8 cellular contexts compared by ENCODE assay signal in the genomic region with DNA sequence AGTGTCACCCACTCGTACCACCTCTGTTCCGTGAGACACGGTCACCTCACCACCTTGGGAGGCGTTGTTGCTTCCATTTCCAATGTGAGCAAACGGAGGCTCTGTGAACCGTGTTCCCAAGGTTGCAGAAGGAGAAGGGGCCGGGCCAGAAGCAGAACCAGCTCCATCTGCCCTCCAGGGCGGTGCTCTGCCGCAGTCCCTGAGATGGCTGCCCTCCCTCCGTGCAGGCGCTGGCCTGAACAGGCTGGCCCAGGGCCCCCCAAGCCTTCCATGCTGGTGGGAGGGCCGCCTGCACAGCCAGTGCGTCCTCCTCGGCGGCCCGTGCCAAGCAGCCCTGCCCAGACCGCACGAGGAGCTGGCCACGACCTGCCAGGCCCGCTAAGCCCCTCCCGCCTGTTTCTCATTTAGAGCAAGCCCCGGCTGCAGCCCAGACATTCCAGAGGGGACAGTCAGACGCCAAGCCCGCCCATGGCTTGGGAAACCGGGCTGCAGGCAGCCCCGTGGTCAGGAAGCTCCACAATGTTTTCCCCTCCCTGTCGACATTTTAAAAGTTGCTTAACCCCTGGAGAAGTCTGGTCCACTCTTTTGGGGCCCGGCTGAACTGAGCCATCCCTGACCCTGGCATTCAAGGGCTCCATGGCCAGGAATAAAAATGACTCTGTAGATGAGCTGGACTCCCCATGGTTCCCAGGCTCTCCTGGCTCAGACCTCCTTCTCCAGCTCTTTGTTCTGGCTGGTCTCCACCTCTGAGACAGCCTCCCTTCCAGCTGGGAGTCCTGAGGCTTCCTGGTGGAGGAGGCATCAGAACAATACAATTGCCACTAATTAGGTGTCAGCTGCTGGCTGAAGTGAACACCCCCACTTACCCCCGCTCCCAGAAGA.
A peak's percentile ranks its signal among the peaks of the same experiment; 100 is the strongest.
DNase-seq lines count a peak whose midpoint lies in the region; ATAC-seq and TF ChIP-seq lines count a peak whose summit lies in the region.

No MANE protein-coding gene starts in this region.

- TF ChIP-seq POLR2A in gastroesophageal sphincter (IDR thresholded peaks at IDR 0.05): no peak

- no peak for TF ChIP-seq EP300 in gastroesophageal sphincter (IDR thresholded peaks at IDR 0.05)

- H3K36me3 ChIP-seq in RWPE2 (ENCODE audit: low read depth) (no peaks in the 10 kb centered on the region), gastroesophageal sphincter (no peaks in the 10 kb centered on the region)

- DNase-seq in COLO829 (ENCODE audit: low spot score): peak; percentile 23
- DNase-seq in RWPE2 (ENCODE audit: low spot score): peak; percentile 98
- peak; percentile 37 for DNase-seq in omental fat pad (ENCODE audit: low spot score)
- no peak for DNase-seq in HuH-7 (ENCODE audit: low spot score)
- no peak for DNase-seq in activated naive CD4-positive, alpha-beta T cell treated with anti-CD3 and anti-CD28 coated beads for 36 hours
- no peak for DNase-seq in HuH-7.5 (ENCODE audit: low spot score)

- WGBS in gastroesophageal sphincter (ENCODE audit: low coverage in 1 of 2), 2 donors: 53 to 80% methylated on average over 1 to 3 of the region's 29 CpGs

- peak overlapping the region; percentile 83 for H3K27ac ChIP-seq in RWPE2 (ENCODE audit: poor library complexity, severe bottlenecking)
- peak overlapping the region in 3 of 4 donors; percentile 54 to 78 (median 76) for H3K27ac ChIP-seq in gastroesophageal sphincter

- ATAC-seq in RWPE2 (ENCODE audit: low read depth) (peak; percentile 97), gastroesophageal sphincter (peak; percentile 97), omental fat pad (ENCODE audit: low FRiP score) (peak; percentile 95), GM21529 (IDR thresholded peaks at IDR 0.05; ENCODE audit: unreplicated experiment) (no peak)

- TF ChIP-seq CTCF in RWPE2 (IDR thresholded peaks at IDR 0.05; ENCODE audit: poor library complexity, severe bottlenecking) (no peak), gastroesophageal sphincter (IDR thresholded peaks at IDR 0.05) (no peak), omental fat pad (IDR thresholded peaks at IDR 0.05) (no peak)

- H3K9me3 Mint-ChIP-seq in activated naive CD4-positive, alpha-beta T cell treated with anti-CD3 and anti-CD28 coated beads for 36 hours: no peaks in the 10 kb centered on the region

- no peaks in the 10 kb centered on the region for H3K27me3 Mint-ChIP-seq in activated naive CD4-positive, alpha-beta T cell treated with anti-CD3 and anti-CD28 coated beads for 36 hours (ENCODE audit: low read depth)

- H3K4me1 ChIP-seq in RWPE2 (ENCODE audit: insufficient read depth, poor library complexity, severe bottlenecking): peaks cover 17% of the 10 kb centered on the region
- peaks cover 0 to 23% (median 9%) of the 10 kb centered on the region in 3 donors for H3K4me1 ChIP-seq in gastroesophageal sphincter

- H3K4me1 Mint-ChIP-seq in activated naive CD4-positive, alpha-beta T cell treated with anti-CD3 and anti-CD28 coated beads for 36 hours (ENCODE audit: low read depth): no peaks in the 10 kb centered on the region

- no peak overlapping the region for H3K27ac Mint-ChIP-seq in activated naive CD4-positive, alpha-beta T cell treated with anti-CD3 and anti-CD28 coated beads for 36 hours

- H3K9me3 ChIP-seq in RWPE2 (ENCODE audit: severe bottlenecking): no peaks in the 10 kb centered on the region
- no peaks in the 10 kb centered on the region for H3K9me3 ChIP-seq in gastroesophageal sphincter

- no peak overlapping the region for H3K4me3 Mint-ChIP-seq in activated naive CD4-positive, alpha-beta T cell treated with anti-CD3 and anti-CD28 coated beads for 36 hours

- intact Hi-C loops in activated naive CD4-positive, alpha-beta T cell treated with anti-CD3 and anti-CD28 coated beads for 36 hours (cut with micrococcal nuclease): no loop called here

- H3K4me3 ChIP-seq in RWPE2 (ENCODE audit: severe bottlenecking): no peak overlapping the region
- peak overlapping the region in 1 of 2 donors; percentile 30 for H3K4me3 ChIP-seq in gastroesophageal sphincter

- CTCF ChIA-PET in activated naive CD4-positive, alpha-beta T cell treated with anti-CD3 and anti-CD28 coated beads for 36 hours (lab: Charles Lee): no interaction called here

- no peaks in the 10 kb centered on the region for H3K27me3 ChIP-seq in RWPE2 (ENCODE audit: insufficient read depth, poor library complexity, severe bottlenecking)
- H3K27me3 ChIP-seq in gastroesophageal sphincter: no peaks in the 10 kb centered on the region

- no peaks in the 10 kb centered on the region for H3K36me3 Mint-ChIP-seq in activated naive CD4-positive, alpha-beta T cell treated with anti-CD3 and anti-CD28 coated beads for 36 hours (ENCODE audit: low read depth)

Comparison
In these comparisons a context has a peak if more than half of its experiments do, and no peak if none do; other contexts are left out.
1. DNase-seq: peak in COLO829 (single experiment), RWPE2 (single experiment) and omental fat pad (single experiment); none in HuH-7 (single experiment), activated naive CD4-positive, alpha-beta T cell treated with anti-CD3 and anti-CD28 coated beads for 36 hours (single experiment) and HuH-7.5 (single experiment).